In the genomic region with DNA sequence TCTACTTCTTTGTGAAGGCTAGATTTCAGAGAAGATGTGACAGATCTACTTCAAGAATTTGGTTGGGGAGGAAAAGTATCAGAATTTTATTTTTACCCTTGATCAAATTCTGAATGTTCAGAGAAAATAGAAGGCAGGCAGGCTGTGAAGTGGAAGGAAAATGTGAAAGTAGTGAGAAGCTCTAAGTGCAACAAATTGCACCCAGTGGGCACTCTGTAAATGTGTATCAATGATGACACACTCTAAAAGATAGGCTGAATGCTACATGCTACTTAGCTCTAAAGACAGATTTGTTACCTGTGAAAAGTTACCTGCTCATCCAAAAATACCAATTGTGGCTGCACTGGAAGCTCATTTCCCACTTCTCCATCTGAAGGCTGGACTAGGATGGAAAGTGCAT, we compare ENCODE assay signal across 29 cellular contexts.
"Had no signal": no experiment of that assay in that cellular context is flagged by ENCODE, and none has a peak within 500 bp of the region (broad histone marks: within the 10 kb centered on the region; RNA-seq: fewer than 3 reads in every experiment).

No MANE protein-coding gene starts in this region.

- H3K36me3 Mint-ChIP-seq: stimulated activated effector memory CD8-positive, alpha-beta T cell treated with anti-CD3 and anti-CD28 coated beads, Interleukin-12 subunit alpha, Interleukin-12 subunit beta, amount 100 ng/mL, for 72 hours; stimulated activated memory B cell treated with anti-CD40 and anti-IgM and Interleukin-4, amounts not matched to agents 10 μg/mL and 1 μg/mL and 100 μg/mL, for 72 hours; stimulated activated naive B cell treated with anti-CD40 and anti-IgM and Interleukin-4, amounts not matched to agents 10 μg/mL and 1 μg/mL and 100 μg/mL, for 72 hours; type B pancreatic cell had no signal

- H3K27ac Mint-ChIP-seq: stimulated activated effector memory CD8-positive, alpha-beta T cell treated with anti-CD3 and anti-CD28 coated beads, Interleukin-12 subunit alpha, Interleukin-12 subunit beta, amount 100 ng/mL, for 72 hours; stimulated activated memory B cell treated with anti-CD40 and anti-IgM and Interleukin-4, amounts not matched to agents 10 μg/mL and 1 μg/mL and 100 μg/mL, for 72 hours; stimulated activated naive B cell treated with anti-CD40 and anti-IgM and Interleukin-4, amounts not matched to agents 10 μg/mL and 1 μg/mL and 100 μg/mL, for 72 hours; stimulated activated naive CD8-positive, alpha-beta T cell treated with anti-CD3 and anti-CD28 coated beads, Interleukin-15, amount 100 ng/mL, for 72 hours; stimulated activated naive CD8-positive, alpha-beta T cell treated with anti-CD3 and anti-CD28 coated beads, Interleukin-15, Interleukin-2, amounts not matched to agents 100 ng/mL and 50 ng/mL, for 24 hours; type B pancreatic cell had no signal

- H3K4me3 Mint-ChIP-seq: stimulated activated effector memory CD8-positive, alpha-beta T cell treated with anti-CD3 and anti-CD28 coated beads, Interleukin-12 subunit alpha, Interleukin-12 subunit beta, amount 100 ng/mL, for 72 hours; stimulated activated memory B cell treated with anti-CD40 and anti-IgM and Interleukin-4, amounts not matched to agents 10 μg/mL and 1 μg/mL and 100 μg/mL, for 72 hours; stimulated activated naive B cell treated with anti-CD40 and anti-IgM and Interleukin-4, amounts not matched to agents 10 μg/mL and 1 μg/mL and 100 μg/mL, for 72 hours; stimulated activated naive CD8-positive, alpha-beta T cell treated with anti-CD3 and anti-CD28 coated beads, Interleukin-15, amount 100 ng/mL, for 72 hours; stimulated activated naive CD8-positive, alpha-beta T cell treated with anti-CD3 and anti-CD28 coated beads, Interleukin-15, Interleukin-2, amounts not matched to agents 100 ng/mL and 50 ng/mL, for 24 hours; type B pancreatic cell had no signal

- H3K4me1 Mint-ChIP-seq: stimulated activated effector memory CD8-positive, alpha-beta T cell treated with anti-CD3 and anti-CD28 coated beads, Interleukin-12 subunit alpha, Interleukin-12 subunit beta, amount 100 ng/mL, for 72 hours; stimulated activated memory B cell treated with anti-CD40 and anti-IgM and Interleukin-4, amounts not matched to agents 10 μg/mL and 1 μg/mL and 100 μg/mL, for 72 hours; stimulated activated naive B cell treated with anti-CD40 and anti-IgM and Interleukin-4, amounts not matched to agents 10 μg/mL and 1 μg/mL and 100 μg/mL, for 72 hours; stimulated activated naive CD8-positive, alpha-beta T cell treated with anti-CD3 and anti-CD28 coated beads, Interleukin-15, amount 100 ng/mL, for 72 hours had no signal

- DNase-seq: stimulated activated CD4-positive, alpha-beta T cell treated with anti-CD3 and anti-CD28 coated beads, Interleukin-2, amount 100 ng/mL, for 48 hours; stimulated activated CD4-positive, alpha-beta T cell treated with anti-CD3 and anti-CD28 coated beads, Interleukin-4, amount 100 ng/mL, for 1 hour; stimulated activated CD4-positive, alpha-beta T cell treated with anti-CD3 and anti-CD28 coated beads, Interleukin-4, amount 100 ng/mL, for 24 hours; stimulated activated CD4-positive, alpha-beta T cell treated with anti-CD3 and anti-CD28 coated beads, Interleukin-4, amount 100 ng/mL, for 4 hours; stimulated activated CD8-positive, alpha-beta memory T cell treated with anti-CD3 and anti-CD28 coated beads, Interleukin-4, amount 100 ng/mL, for 48 hours; stimulated activated naive B cell treated with anti-CD40 and anti-IgM and Interleukin-4, amounts not matched to agents 10 μg/mL and 1 μg/mL and 100 μg/mL, for 72 hours; stimulated activated naive CD4-positive, alpha-beta T cell; stimulated activated naive CD4-positive, alpha-beta T cell treated with Interleukin-2 at 50 U/mL for 16 hours; stimulated activated naive CD8-positive, alpha-beta T cell treated with anti-CD3 and anti-CD28 coated beads, Interleukin-15, amount 100 ng/mL, for 72 hours; stimulated activated naive CD8-positive, alpha-beta T cell treated with anti-CD3 and anti-CD28 coated beads, Interleukin-15, Interleukin-2, amounts not matched to agents 100 U/mL and 50 U/mL, for 24 hours; stomach; substantia nigra; testis; thyroid gland; tibial artery; transverse colon; trophoblast cell; upper lobe of left lung; upper lobe of right lung; uterus had no signal

- H3K4me3 ChIP-seq: stomach, suprapubic skin, testis, thoracic aorta, thyroid gland, tibial artery, tibial nerve, transverse colon, upper lobe of left lung, upper lobe of right lung, uterus, vagina had no signal

- H3K4me1 ChIP-seq: stomach, suprapubic skin, testis, thyroid gland, tibial artery, tibial nerve, transverse colon, upper lobe of left lung, upper lobe of right lung, uterus, vagina had no signal

- H3K36me3 ChIP-seq: stomach, suprapubic skin, thoracic aorta, thyroid gland, tibial artery, tibial nerve, transverse colon, upper lobe of left lung, upper lobe of right lung, uterus, vagina had no signal

- H3K27ac ChIP-seq: stomach, suprapubic skin, testis, thoracic aorta, thyroid gland, tibial artery, tibial nerve, transverse colon, upper lobe of left lung, upper lobe of right lung, uterus, vagina had no signal

- H3K9me3 ChIP-seq: stomach, suprapubic skin, testis, thoracic aorta, thyroid gland, tibial artery, tibial nerve, transverse colon, upper lobe of left lung, upper lobe of right lung, uterus, vagina had no signal

- H3K27me3 Mint-ChIP-seq: stimulated activated memory B cell treated with anti-CD40 and anti-IgM and Interleukin-4, amounts not matched to agents 10 μg/mL and 1 μg/mL and 100 μg/mL, for 72 hours; stimulated activated naive B cell treated with anti-CD40 and anti-IgM and Interleukin-4, amounts not matched to agents 10 μg/mL and 1 μg/mL and 100 μg/mL, for 72 hours; stimulated activated naive CD8-positive, alpha-beta T cell treated with anti-CD3 and anti-CD28 coated beads, Interleukin-15, amount 100 ng/mL, for 72 hours; stimulated activated naive CD8-positive, alpha-beta T cell treated with anti-CD3 and anti-CD28 coated beads, Interleukin-15, Interleukin-2, amounts not matched to agents 100 ng/mL and 50 ng/mL, for 24 hours had no signal

- FAIRE-seq: urothelium cell line had no signal

- H3K27me3 ChIP-seq: stomach, suprapubic skin, testis, thyroid gland, tibial artery, tibial nerve, transverse colon, upper lobe of left lung, upper lobe of right lung, uterus, vagina had no signal

- H3K9me3 Mint-ChIP-seq: stimulated activated naive CD8-positive, alpha-beta T cell treated with anti-CD3 and anti-CD28 coated beads, Interleukin-15, amount 100 ng/mL, for 72 hours; type B pancreatic cell had no signal

- ATAC-seq: stimulated activated effector memory CD8-positive, alpha-beta T cell treated with anti-CD3 and anti-CD28 coated beads, Interleukin-12 subunit alpha, Interleukin-12 subunit beta, amount 100 ng/mL, for 72 hours; stimulated activated memory B cell treated with anti-CD40 and anti-IgM and Interleukin-4, amounts not matched to agents 10 μg/mL and 1 μg/mL and 100 μg/mL, for 72 hours; stimulated activated naive B cell treated with anti-CD40 and anti-IgM and Interleukin-4, amounts not matched to agents 10 μg/mL and 1 μg/mL and 100 μg/mL, for 72 hours; stimulated activated naive CD8-positive, alpha-beta T cell treated with anti-CD3 and anti-CD28 coated beads, Interleukin-15, amount 100 ng/mL, for 72 hours; stimulated activated naive CD8-positive, alpha-beta T cell treated with anti-CD3 and anti-CD28 coated beads, Interleukin-15, Interleukin-2, amounts not matched to agents 100 U/mL and 50 U/mL, for 24 hours; upper lobe of right lung had no signal
